In the genomic region with DNA sequence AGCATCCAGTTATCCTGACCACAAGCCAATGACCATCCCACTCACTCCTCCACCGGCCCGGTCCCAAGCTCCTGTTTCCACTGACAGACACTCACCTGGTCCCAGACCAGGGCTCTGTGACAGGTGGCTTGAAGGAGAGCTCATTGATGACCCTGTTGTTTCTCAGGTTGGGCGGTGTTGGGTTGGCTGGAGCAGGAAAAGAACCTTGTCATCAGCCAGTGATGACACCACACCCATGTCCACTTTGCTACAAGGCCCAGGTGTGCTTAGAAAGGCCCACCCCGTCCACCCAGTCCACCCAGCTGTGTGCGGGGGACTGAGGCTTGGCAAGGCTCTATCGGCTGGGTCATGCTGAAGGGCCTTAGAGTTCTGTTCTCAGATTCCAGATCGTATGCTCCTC, we compare ENCODE assay signal across 35 cellular contexts. TPM values are rescaled to one million over a fixed set of nuclear protein-coding genes. Genes with fewer than 3 reads are reported as not detected.
"Had no signal": no experiment of that assay in that cellular context is flagged by ENCODE, and none has a peak within 500 bp of the region (broad histone marks: within the 10 kb centered on the region; RNA-seq: fewer than 3 reads in every experiment).

No MANE protein-coding gene starts in this region.

- H3K9me3 Mint-ChIP-seq: activated B cell treated with CpG ODN at 0.5 μM for 24 hours; activated CD4-positive, alpha-beta memory T cell treated with anti-CD3 and anti-CD28 coated beads for 36 hours; activated naive CD8-positive, alpha-beta T cell treated with anti-CD3 and anti-CD28 coated beads for 36 hours; activated T-cell treated with anti-CD3 and anti-CD28 coated beads, Interleukin-2, amount 50 U/mL, for 4 hours; activated T-helper 1 cell treated with anti-CD3 and anti-CD28 coated beads, Interleukin-12 subunit alpha, Interleukin-12 subunit beta, Interleukin-2, Interleukin-4 antibody, amounts not matched to agents 30 ng/mL and 10 ng/mL and 1 ng/mL, durations not matched to agents 14 hours and 24 hours and 36 hours had no signal

- DNase-seq: activated B cell treated with CpG ODN at 0.5 μM for 24 hours; activated CD4-positive, alpha-beta memory T cell treated with anti-CD3 and anti-CD28 coated beads for 36 hours; activated CD4-positive, alpha-beta T cell treated with anti-CD3 and anti-CD28 coated beads for 4 hours; activated CD4-positive, alpha-beta T cell treated with anti-CD3 and anti-CD28 coated beads, Interleukin-2, amount 50 U/mL, for 1 hour; activated CD4-positive, CD25-positive, alpha-beta regulatory T cell treated with anti-CD3 and anti-CD28 coated beads, Interleukin-2, amount 50 U/mL, for 72 hours; activated CD8-positive, alpha-beta memory T cell treated with anti-CD3 and anti-CD28 coated beads, Interleukin-2, amount 50 U/mL, for 4 hours; activated naive CD4-positive, alpha-beta T cell; activated naive CD4-positive, alpha-beta T cell treated with anti-CD3 and anti-CD28 coated beads, Interleukin-2, amount 50 U/mL, for 16 hours; activated naive CD8-positive, alpha-beta T cell treated with anti-CD3 and anti-CD28 coated beads for 36 hours; activated T-cell treated with anti-CD3 and anti-CD28 coated beads for 4 hours; activated T-cell treated with anti-CD3 and anti-CD28 coated beads, Interleukin-2, amount 50 U/mL, for 4 hours; amniotic stem cell; brain microvascular endothelial cell; central memory CD4-positive, alpha-beta T cell; Kasumi-1; KBM-7; MG63; NCI-H1048; NCI-H1105 treated with DMSO at 0.1 percent for 48 hours; NCI-H1436; NCI-H1694 treated with DMSO at 0.1 percent for 48 hours; NCI-H2029; NCI-H345; NCI-H510A; NCI-H526; NCI-H748 treated with DMSO at 0.1 percent for 48 hours; PC-9; Right ventricle myocardium superior; SW 1271; T-helper 1 cell; T-helper 2 cell; T-helper 9 cell had no signal

- H3K36me3 Mint-ChIP-seq: activated CD4-positive, alpha-beta memory T cell treated with anti-CD3 and anti-CD28 coated beads for 36 hours; activated naive CD8-positive, alpha-beta T cell treated with anti-CD3 and anti-CD28 coated beads for 36 hours had no signal

- H3K4me1 Mint-ChIP-seq: activated B cell treated with CpG ODN at 0.5 μM for 24 hours had no signal

- ATAC-seq: activated T-cell treated with anti-CD3 and anti-CD28 coated beads, Interleukin-2, amount 50 U/mL, for 4 hours had no signal

- H3K4me3 Mint-ChIP-seq: activated B cell treated with CpG ODN at 0.5 μM for 24 hours; activated CD4-positive, alpha-beta memory T cell treated with anti-CD3 and anti-CD28 coated beads for 36 hours; activated naive CD8-positive, alpha-beta T cell treated with anti-CD3 and anti-CD28 coated beads for 36 hours; activated T-cell treated with anti-CD3 and anti-CD28 coated beads, Interleukin-2, amount 50 U/mL, for 4 hours; activated T-helper 1 cell treated with anti-CD3 and anti-CD28 coated beads, Interleukin-12 subunit alpha, Interleukin-12 subunit beta, Interleukin-2, Interleukin-4 antibody, amounts not matched to agents 30 ng/mL and 10 ng/mL and 1 ng/mL, durations not matched to agents 14 hours and 24 hours and 36 hours had no signal

- H3K27me3 Mint-ChIP-seq: activated CD4-positive, alpha-beta memory T cell treated with anti-CD3 and anti-CD28 coated beads for 36 hours; activated naive CD8-positive, alpha-beta T cell treated with anti-CD3 and anti-CD28 coated beads for 36 hours had no signal

- H3K27ac Mint-ChIP-seq: activated B cell treated with CpG ODN at 0.5 μM for 24 hours; activated CD4-positive, alpha-beta memory T cell treated with anti-CD3 and anti-CD28 coated beads for 36 hours; activated naive CD8-positive, alpha-beta T cell treated with anti-CD3 and anti-CD28 coated beads for 36 hours; activated T-helper 1 cell treated with anti-CD3 and anti-CD28 coated beads, Interleukin-12 subunit alpha, Interleukin-12 subunit beta, Interleukin-2, Interleukin-4 antibody, amounts not matched to agents 30 ng/mL and 10 ng/mL and 1 ng/mL, durations not matched to agents 14 hours and 24 hours and 36 hours had no signal

RNA-seq across cellular contexts. Expression of a gene that starts 42.9 kb away (rescaled TPM):
- total RNA-seq: activated CD4-positive, alpha-beta memory T cell treated with anti-CD3 and anti-CD28 coated beads for 36 hours; activated T-cell treated with anti-CD3 and anti-CD28 coated beads, Interleukin-2, amount 50 U/mL, for 4 hours; activated T-helper 1 cell treated with anti-CD3 and anti-CD28 coated beads, Interleukin-12 subunit alpha, Interleukin-12 subunit beta, Interleukin-2, Interleukin-4 antibody, amounts not matched to agents 30 ng/mL and 10 ng/mL and 1 ng/mL, durations not matched to agents 14 hours and 24 hours and 36 hours; aorta; OCI-LY7; PC-9; Right ventricle myocardium superior had no signal
